Comparison of ENCODE assay signal across 1 cellular context in the genomic region with DNA sequence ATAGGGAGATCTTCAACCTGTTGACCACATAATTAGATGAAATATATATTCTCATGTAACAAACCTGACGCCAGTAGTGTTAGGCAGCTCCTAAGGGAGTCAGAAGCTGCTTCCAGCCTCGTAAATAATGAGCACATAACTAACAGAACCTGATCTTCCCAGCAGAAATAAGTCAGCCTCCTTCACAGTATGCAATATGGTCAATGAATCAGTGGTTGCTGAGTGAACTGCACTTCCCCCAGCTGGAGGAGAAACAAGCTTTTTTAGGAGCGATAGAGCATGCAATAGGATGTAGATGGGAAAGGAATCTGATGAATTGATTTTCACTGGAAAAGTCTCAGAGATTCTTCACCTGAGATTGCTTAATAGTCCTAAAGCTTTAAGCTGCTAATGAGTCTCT.
TF ChIP-seq lines count a peak whose summit lies in the region.

No MANE protein-coding gene starts in this region.

TF ChIP-seq in WTC11, 78 proteins besides CTCF, POLR2A, EP300 and RAD21 (continued from another document):
- TF ChIP-seq, protein P1, sequence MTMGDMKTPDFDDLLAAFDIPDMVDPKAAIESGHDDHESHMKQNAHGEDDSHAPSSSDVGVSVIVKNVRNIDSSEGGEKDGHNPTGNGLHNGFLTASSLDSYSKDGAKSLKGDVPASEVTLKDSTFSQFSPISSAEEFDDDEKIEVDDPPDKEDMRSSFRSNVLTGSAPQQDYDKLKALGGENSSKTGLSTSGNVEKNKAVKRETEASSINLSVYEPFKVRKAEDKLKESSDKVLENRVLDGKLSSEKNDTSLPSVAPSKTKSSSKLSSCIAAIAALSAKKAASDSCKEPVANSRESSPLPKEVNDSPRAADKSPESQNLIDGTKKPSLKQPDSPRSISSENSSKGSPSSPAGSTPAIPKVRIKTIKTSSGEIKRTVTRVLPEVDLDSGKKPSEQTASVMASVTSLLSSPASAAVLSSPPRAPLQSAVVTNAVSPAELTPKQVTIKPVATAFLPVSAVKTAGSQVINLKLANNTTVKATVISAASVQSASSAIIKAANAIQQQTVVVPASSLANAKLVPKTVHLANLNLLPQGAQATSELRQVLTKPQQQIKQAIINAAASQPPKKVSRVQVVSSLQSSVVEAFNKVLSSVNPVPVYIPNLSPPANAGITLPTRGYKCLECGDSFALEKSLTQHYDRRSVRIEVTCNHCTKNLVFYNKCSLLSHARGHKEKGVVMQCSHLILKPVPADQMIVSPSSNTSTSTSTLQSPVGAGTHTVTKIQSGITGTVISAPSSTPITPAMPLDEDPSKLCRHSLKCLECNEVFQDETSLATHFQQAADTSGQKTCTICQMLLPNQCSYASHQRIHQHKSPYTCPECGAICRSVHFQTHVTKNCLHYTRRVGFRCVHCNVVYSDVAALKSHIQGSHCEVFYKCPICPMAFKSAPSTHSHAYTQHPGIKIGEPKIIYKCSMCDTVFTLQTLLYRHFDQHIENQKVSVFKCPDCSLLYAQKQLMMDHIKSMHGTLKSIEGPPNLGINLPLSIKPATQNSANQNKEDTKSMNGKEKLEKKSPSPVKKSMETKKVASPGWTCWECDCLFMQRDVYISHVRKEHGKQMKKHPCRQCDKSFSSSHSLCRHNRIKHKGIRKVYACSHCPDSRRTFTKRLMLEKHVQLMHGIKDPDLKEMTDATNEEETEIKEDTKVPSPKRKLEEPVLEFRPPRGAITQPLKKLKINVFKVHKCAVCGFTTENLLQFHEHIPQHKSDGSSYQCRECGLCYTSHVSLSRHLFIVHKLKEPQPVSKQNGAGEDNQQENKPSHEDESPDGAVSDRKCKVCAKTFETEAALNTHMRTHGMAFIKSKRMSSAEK (CRISPR knock-in tag; IDR thresholded peaks at IDR 0.05; ENCODE audit: borderline replicate concordance): no peak
- TF ChIP-seq TEAD1 (CRISPR knock-in tag; IDR thresholded peaks at IDR 0.05): no peak
- TF ChIP-seq, protein P2, sequence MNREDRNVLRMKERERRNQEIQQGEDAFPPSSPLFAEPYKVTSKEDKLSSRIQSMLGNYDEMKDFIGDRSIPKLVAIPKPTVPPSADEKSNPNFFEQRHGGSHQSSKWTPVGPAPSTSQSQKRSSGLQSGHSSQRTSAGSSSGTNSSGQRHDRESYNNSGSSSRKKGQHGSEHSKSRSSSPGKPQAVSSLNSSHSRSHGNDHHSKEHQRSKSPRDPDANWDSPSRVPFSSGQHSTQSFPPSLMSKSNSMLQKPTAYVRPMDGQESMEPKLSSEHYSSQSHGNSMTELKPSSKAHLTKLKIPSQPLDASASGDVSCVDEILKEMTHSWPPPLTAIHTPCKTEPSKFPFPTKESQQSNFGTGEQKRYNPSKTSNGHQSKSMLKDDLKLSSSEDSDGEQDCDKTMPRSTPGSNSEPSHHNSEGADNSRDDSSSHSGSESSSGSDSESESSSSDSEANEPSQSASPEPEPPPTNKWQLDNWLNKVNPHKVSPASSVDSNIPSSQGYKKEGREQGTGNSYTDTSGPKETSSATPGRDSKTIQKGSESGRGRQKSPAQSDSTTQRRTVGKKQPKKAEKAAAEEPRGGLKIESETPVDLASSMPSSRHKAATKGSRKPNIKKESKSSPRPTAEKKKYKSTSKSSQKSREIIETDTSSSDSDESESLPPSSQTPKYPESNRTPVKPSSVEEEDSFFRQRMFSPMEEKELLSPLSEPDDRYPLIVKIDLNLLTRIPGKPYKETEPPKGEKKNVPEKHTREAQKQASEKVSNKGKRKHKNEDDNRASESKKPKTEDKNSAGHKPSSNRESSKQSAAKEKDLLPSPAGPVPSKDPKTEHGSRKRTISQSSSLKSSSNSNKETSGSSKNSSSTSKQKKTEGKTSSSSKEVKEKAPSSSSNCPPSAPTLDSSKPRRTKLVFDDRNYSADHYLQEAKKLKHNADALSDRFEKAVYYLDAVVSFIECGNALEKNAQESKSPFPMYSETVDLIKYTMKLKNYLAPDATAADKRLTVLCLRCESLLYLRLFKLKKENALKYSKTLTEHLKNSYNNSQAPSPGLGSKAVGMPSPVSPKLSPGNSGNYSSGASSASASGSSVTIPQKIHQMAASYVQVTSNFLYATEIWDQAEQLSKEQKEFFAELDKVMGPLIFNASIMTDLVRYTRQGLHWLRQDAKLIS (CRISPR knock-in tag; IDR thresholded peaks at IDR 0.05; ENCODE audit: borderline replicate concordance): no peak
- TF ChIP-seq, protein P3, sequence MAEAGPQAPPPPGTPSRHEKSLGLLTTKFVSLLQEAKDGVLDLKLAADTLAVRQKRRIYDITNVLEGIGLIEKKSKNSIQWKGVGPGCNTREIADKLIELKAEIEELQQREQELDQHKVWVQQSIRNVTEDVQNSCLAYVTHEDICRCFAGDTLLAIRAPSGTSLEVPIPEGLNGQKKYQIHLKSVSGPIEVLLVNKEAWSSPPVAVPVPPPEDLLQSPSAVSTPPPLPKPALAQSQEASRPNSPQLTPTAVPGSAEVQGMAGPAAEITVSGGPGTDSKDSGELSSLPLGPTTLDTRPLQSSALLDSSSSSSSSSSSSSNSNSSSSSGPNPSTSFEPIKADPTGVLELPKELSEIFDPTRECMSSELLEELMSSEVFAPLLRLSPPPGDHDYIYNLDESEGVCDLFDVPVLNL (CRISPR knock-in tag; IDR thresholded peaks at IDR 0.05; ENCODE audit: borderline replicate concordance, low read depth): no peak
- no peak for TF ChIP-seq TCF7 (CRISPR knock-in tag; IDR thresholded peaks at IDR 0.05; ENCODE audit: low read depth)
- TF ChIP-seq TEAD4 (CRISPR knock-in tag; IDR thresholded peaks at IDR 0.05): no peak
- TF ChIP-seq TP53 (CRISPR knock-in tag; IDR thresholded peaks at IDR 0.05): no peak
- TF ChIP-seq NFE2L1 (CRISPR knock-in tag; IDR thresholded peaks at IDR 0.05): no peak
- TF ChIP-seq MYBL2 (CRISPR knock-in tag; IDR thresholded peaks at IDR 0.05): no peak
- TF ChIP-seq ETV6 (CRISPR knock-in tag; IDR thresholded peaks at IDR 0.05): no peak
- no peak for TF ChIP-seq FOXK1 (CRISPR knock-in tag; IDR thresholded peaks at IDR 0.05)
- TF ChIP-seq NFYB (CRISPR knock-in tag; conservative IDR thresholded peaks at IDR 0.05; ENCODE audit: low read depth): no peak
- TF ChIP-seq, protein P4, sequence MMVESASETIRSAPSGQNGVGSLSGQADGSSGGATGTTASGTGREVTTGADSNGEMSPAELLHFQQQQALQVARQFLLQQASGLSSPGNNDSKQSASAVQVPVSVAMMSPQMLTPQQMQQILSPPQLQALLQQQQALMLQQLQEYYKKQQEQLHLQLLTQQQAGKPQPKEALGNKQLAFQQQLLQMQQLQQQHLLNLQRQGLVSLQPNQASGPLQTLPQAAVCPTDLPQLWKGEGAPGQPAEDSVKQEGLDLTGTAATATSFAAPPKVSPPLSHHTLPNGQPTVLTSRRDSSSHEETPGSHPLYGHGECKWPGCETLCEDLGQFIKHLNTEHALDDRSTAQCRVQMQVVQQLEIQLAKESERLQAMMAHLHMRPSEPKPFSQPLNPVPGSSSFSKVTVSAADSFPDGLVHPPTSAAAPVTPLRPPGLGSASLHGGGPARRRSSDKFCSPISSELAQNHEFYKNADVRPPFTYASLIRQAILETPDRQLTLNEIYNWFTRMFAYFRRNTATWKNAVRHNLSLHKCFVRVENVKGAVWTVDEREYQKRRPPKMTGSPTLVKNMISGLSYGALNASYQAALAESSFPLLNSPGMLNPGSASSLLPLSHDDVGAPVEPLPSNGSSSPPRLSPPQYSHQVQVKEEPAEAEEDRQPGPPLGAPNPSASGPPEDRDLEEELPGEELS (CRISPR knock-in tag; IDR thresholded peaks at IDR 0.05): no peak
- TF ChIP-seq, protein P5, sequence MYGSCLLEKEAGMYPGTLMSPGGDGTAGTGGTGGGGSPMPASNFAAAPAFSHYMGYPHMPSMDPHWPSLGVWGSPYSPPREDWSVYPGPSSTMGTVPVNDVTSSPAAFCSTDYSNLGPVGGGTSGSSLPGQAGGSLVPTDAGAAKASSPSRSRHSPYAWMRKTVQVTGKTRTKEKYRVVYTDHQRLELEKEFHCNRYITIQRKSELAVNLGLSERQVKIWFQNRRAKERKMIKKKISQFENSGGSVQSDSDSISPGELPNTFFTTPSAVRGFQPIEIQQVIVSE (CRISPR knock-in tag; IDR thresholded peaks at IDR 0.05; ENCODE audit: borderline replicate concordance): no peak
